Comparison of ENCODE assay signal across 1 cellular context in the genomic region with DNA sequence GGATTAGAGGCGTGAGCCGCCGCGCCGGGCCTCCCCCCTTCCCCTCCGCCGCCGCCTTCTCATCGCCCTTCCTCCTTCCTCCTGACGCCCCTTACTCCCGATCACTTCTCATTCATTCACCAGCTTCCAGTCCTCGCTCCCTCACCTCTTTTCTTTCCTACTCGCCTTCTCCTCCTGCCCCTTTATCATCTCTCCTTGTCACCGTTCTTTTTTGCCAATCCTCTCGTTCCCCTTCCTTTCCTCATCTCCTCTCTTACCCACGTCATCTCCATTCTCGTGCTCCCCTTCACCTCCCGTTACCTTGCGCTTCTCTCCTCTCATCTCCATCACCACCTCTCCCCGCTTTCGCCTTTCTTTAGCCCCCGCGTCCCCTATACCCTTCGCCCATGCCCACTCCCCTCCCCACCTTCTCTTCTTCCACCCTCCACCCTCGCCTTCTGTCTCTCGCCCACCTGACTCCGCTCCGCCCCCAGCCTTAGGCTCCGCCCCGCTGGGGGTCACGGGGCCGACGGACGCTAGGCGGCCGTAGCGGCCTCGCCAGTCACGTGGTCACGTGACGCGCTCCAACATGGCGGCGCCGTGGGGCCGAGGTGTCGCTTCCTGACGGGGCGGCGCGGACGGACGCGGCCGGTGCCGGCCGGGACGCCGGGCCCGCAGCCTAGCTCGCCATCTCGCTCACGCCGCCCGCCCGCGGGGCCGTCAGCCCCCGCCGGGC.
TF ChIP-seq lines count a peak whose summit lies in the region.

A gene (plus strand): TSS at position 544 of the 715 bp plus-strand sequence. CDS start 179 bp downstream, outside the sequence.

TF ChIP-seq in SK-N-SH treated with all-trans-retinoic acid at 6 μM for 48 hours, 23 proteins besides CTCF, POLR2A, EP300 and RAD21 (continued from another document):
- TF ChIP-seq, protein P1, sequence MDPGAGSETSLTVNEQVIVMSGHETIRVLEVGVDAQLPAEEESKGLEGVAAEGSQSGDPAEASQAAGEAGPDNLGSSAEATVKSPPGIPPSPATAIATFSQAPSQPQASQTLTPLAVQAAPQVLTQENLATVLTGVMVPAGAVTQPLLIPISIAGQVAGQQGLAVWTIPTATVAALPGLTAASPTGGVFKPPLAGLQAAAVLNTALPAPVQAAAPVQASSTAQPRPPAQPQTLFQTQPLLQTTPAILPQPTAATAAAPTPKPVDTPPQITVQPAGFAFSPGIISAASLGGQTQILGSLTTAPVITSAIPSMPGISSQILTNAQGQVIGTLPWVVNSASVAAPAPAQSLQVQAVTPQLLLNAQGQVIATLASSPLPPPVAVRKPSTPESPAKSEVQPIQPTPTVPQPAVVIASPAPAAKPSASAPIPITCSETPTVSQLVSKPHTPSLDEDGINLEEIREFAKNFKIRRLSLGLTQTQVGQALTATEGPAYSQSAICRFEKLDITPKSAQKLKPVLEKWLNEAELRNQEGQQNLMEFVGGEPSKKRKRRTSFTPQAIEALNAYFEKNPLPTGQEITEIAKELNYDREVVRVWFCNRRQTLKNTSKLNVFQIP (CRISPR knock-in tag; IDR thresholded peaks at IDR 0.05; ENCODE audit: borderline replicate concordance, low read depth): no peak
- TF ChIP-seq ZC3H10 (CRISPR knock-in tag; IDR thresholded peaks at IDR 0.05) (no peak), CSDC2 (CRISPR knock-in tag; IDR thresholded peaks at IDR 0.05) (no peak), ESRRG (CRISPR knock-in tag; IDR thresholded peaks at IDR 0.05) (0 out of 2 replicates have a peak, but pooled peaks have one; percentile 13), ISL1 (CRISPR knock-in tag; IDR thresholded peaks at IDR 0.05) (no peak), PPARA (CRISPR knock-in tag; IDR thresholded peaks at IDR 0.05; ENCODE audit: borderline replicate concordance) (no peak), ZNF70 (CRISPR knock-in tag; IDR thresholded peaks at IDR 0.05) (peak; percentile 78), RARB (CRISPR knock-in tag; IDR thresholded peaks at IDR 0.05) (0 out of 2 replicates have a peak, but pooled peaks have one; percentile 28)
